ENCODE assay signal across 10 cellular contexts in the genomic region with DNA sequence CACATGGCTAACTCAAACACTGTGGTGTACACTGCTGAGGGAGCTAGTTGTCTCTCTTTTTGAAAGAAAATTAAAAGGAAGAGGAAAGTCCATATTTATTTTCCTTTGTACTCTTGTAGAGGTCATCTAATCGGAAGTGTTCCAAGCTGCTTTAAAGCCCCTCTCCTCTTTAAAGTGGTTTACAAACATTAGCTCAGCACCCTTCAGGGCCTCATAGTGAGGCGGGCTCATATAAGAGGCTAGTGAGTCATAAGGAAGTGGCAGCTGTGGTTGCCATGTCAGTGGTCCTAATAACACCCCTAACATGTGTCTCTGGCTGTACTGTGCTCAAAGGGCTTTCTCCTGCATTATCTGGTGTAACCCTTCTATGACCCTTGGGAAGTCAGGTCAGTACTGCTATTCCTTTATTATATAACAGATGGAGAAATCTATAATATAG.
DNase-seq lines count a peak whose midpoint lies in the region; ATAC-seq and TF ChIP-seq lines count a peak whose summit lies in the region.
"Had no signal": no experiment of that assay in that cellular context is flagged by ENCODE, and none has a peak within 500 bp of the region (broad histone marks: within the 10 kb centered on the region; RNA-seq: fewer than 3 reads in every experiment).

No MANE protein-coding gene starts in this region.

- TF ChIP-seq CTCF in HFF-Myc (IDR thresholded peaks at IDR 0.05; ENCODE audit: low read depth, low read length, missing control alignments): no peak
- no peak for TF ChIP-seq CTCF in glutamatergic neuron (IDR thresholded peaks at IDR 0.05; ENCODE audit: partially characterized antibody, unreplicated experiment)

- peak overlapping the region; percentile 26 for H3K27ac Mint-ChIP-seq in glutamatergic neuron (ENCODE audit: unreplicated experiment)
- H3K27ac Mint-ChIP-seq in activated T-helper 17 cell treated with anti-CD3 and anti-CD28 coated beads, Interleukin-2, amount 50 U/mL, for 72 hours: no peak overlapping the region
- H3K27ac Mint-ChIP-seq: activated naive CD4-positive, alpha-beta T cell treated with anti-CD3 and anti-CD28 coated beads for 36 hours; CD4-positive, CD25-positive, alpha-beta regulatory T cell had no signal

- H3K4me3 ChIP-seq in HFF-Myc (replicated peaks; ENCODE audit: low read depth, low read length): no peak overlapping the region

- H3K4me1 Mint-ChIP-seq in glutamatergic neuron (ENCODE audit: low read depth, unreplicated experiment): peaks cover 9% of the 10 kb centered on the region
- H3K4me1 Mint-ChIP-seq in activated T-helper 17 cell treated with anti-CD3 and anti-CD28 coated beads, Interleukin-2, amount 50 U/mL, for 72 hours: no peaks in the 10 kb centered on the region
- H3K4me1 Mint-ChIP-seq: CD4-positive, CD25-positive, alpha-beta regulatory T cell had no signal

- DNase-seq in AG08395 (ENCODE audit: low spot score) (peak; percentile 18), HFF-Myc (ENCODE audit: extremely low read depth, low read depth) (peak; percentile 26), SHP77 treated with DMSO at 0.1 percent for 48 hours (lab: John Stamatoyannopoulos, UW) (peak; percentile 23), glutamatergic neuron (no peak), NCI-H1048 (lab: John Stamatoyannopoulos, UW) (no peak)
- DNase-seq in activated naive CD4-positive, alpha-beta T cell treated with Interleukin-2 at 50 U/mL for 16 hours: no peak

- no peak overlapping the region for H3K4me3 Mint-ChIP-seq in glutamatergic neuron (ENCODE audit: unreplicated experiment)
- no peak overlapping the region for H3K4me3 Mint-ChIP-seq in activated T-helper 17 cell treated with anti-CD3 and anti-CD28 coated beads, Interleukin-2, amount 50 U/mL, for 72 hours
- H3K4me3 Mint-ChIP-seq: activated naive CD4-positive, alpha-beta T cell treated with anti-CD3 and anti-CD28 coated beads for 36 hours; CD4-positive, CD25-positive, alpha-beta regulatory T cell had no signal

- H3K36me3 Mint-ChIP-seq in glutamatergic neuron (ENCODE audit: unreplicated experiment): no peaks in the 10 kb centered on the region
- no peaks in the 10 kb centered on the region for H3K36me3 Mint-ChIP-seq in activated T-helper 17 cell treated with anti-CD3 and anti-CD28 coated beads, Interleukin-2, amount 50 U/mL, for 72 hours (ENCODE audit: low read depth)
- H3K36me3 Mint-ChIP-seq: CD4-positive, CD25-positive, alpha-beta regulatory T cell had no signal

- no peak for ATAC-seq in activated T-helper 17 cell treated with anti-CD3 and anti-CD28 coated beads, Interleukin-2, amount 50 U/mL, for 72 hours (replicated peaks)
- no peak for ATAC-seq in GM21723 (IDR thresholded peaks at IDR 0.05; ENCODE audit: unreplicated experiment)

- H3K9me3 Mint-ChIP-seq in glutamatergic neuron (ENCODE audit: unreplicated experiment): no peaks in the 10 kb centered on the region
- H3K9me3 Mint-ChIP-seq in activated T-helper 17 cell treated with anti-CD3 and anti-CD28 coated beads, Interleukin-2, amount 50 U/mL, for 72 hours: no peaks in the 10 kb centered on the region

- H3K27me3 Mint-ChIP-seq in glutamatergic neuron (ENCODE audit: unreplicated experiment): no peaks in the 10 kb centered on the region
- peaks cover 11% of the 10 kb centered on the region for H3K27me3 Mint-ChIP-seq in activated T-helper 17 cell treated with anti-CD3 and anti-CD28 coated beads, Interleukin-2, amount 50 U/mL, for 72 hours
- H3K27me3 Mint-ChIP-seq: CD4-positive, CD25-positive, alpha-beta regulatory T cell had no signal

Comparison
In these comparisons a context has a peak if more than half of its experiments do, and no peak if none do; other contexts are left out.
1. DNase-seq: peak in AG08395 (single experiment), HFF-Myc (single experiment) and SHP77 treated with DMSO at 0.1 percent for 48 hours (single experiment); none in glutamatergic neuron (single experiment), activated naive CD4-positive, alpha-beta T cell treated with Interleukin-2 at 50 U/mL for 16 hours (single experiment) and NCI-H1048 (single experiment).